In the genomic region with DNA sequence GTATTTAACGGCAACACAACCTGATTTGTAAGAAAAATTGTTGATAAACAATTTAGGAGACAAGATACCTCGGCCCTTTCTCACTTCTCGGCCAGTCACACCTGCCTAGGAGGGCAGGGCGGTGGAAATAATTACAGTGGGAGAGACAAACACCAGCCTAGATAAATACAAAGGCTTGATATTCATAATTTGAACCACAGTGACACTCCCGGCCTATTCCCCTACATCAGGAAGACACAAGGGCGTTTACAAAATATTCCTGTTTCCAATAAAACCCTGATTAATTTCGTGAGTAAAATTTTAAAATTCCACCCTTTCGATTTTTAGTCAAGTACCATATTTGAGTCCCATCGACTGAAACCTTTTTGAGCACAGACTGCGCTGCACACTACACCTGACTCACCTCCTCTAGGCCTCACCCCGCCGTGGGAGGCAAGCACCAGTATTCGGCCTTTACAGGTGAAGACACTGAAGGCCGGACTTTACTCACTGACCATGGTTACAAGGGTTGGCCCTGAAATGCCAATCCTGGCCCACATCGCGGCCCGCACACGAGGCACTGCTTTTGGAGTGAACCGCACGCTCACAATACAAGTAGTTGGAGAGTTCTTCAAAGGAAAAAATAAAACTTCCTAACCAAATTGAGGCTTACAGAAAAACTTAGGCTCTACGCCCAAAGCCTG, we compare ENCODE assay signal across 1 cellular context.
TF ChIP-seq lines count a peak whose summit lies in the region.

No MANE protein-coding gene starts in this region.

TF ChIP-seq in HepG2, 621 proteins besides CTCF, POLR2A, EP300 and RAD21 (continued from another document and continues in another):
- TF ChIP-seq, protein P1, sequence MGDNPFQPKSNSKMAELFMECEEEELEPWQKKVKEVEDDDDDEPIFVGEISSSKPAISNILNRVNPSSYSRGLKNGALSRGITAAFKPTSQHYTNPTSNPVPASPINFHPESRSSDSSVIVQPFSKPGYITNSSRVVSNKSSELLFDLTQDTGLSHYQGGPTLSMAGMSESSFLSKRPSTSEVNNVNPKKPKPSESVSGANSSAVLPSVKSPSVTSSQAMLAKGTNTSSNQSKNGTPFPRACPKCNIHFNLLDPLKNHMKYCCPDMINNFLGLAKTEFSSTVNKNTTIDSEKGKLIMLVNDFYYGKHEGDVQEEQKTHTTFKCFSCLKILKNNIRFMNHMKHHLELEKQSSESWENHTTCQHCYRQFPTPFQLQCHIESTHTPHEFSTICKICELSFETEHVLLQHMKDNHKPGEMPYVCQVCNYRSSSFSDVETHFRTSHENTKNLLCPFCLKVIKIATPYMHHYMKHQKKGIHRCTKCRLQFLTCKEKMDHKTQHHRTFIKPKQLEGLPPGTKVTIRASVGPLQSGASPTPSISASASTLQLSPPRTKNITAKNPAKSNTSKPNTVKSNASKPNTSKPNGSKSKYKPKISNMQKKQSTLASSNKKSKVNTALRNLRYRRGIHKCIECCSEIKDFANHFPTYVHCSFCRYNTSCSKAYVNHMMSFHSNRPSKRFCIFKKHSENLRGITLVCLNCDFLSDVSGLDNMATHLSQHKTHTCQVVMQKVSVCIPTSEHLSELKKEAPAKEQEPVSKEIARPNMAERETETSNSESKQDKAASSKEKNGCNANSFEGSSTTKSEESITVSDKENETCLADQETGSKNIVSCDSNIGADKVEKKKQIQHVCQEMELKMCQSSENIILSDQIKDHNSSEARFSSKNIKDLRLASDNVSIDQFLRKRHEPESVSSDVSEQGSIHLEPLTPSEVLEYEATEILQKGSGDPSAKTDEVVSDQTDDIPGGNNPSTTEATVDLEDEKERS (CRISPR knock-in tag; IDR thresholded peaks at IDR 0.05): no peak
- TF ChIP-seq U2AF1 (optimal IDR thresholded peaks at IDR 0.05; ENCODE audit: low read depth, low read length) (no peak), NR1H2 (CRISPR knock-in tag; IDR thresholded peaks at IDR 0.05; ENCODE audit: borderline replicate concordance, low read depth) (no peak), NKX3-1 (CRISPR knock-in tag; IDR thresholded peaks at IDR 0.05) (no peak; the same call in 1 of the 2 replicates), MTA3 (CRISPR knock-in tag; IDR thresholded peaks at IDR 0.05) (0 out of 2 replicates have a peak, but pooled peaks have one; percentile 1), HNF4G (IDR thresholded peaks at IDR 0.05; ENCODE audit: borderline replicate concordance, low read depth, low read length) (no peak), HNF4G (CRISPR knock-in tag; IDR thresholded peaks at IDR 0.05; ENCODE audit: borderline replicate concordance, low read depth) (no peak), ELF4 (CRISPR knock-in tag; IDR thresholded peaks at IDR 0.05; ENCODE audit: borderline replicate concordance) (no peak), TEAD3 (CRISPR knock-in tag; optimal IDR thresholded peaks at IDR 0.05; ENCODE audit: borderline replicate concordance) (peak; percentile 44), KLF6 (CRISPR knock-in tag; IDR thresholded peaks at IDR 0.05) (no peak), SMAD9 (CRISPR knock-in tag; IDR thresholded peaks at IDR 0.05) (0 out of 2 replicates have a peak, but pooled peaks have one; percentile 75), NFATC3 (CRISPR knock-in tag; IDR thresholded peaks at IDR 0.05) (0 out of 2 replicates have a peak, but pooled peaks have one; percentile 36), SIN3B (IDR thresholded peaks at IDR 0.05; ENCODE audit: low read length) (no peak), ZKSCAN5 (CRISPR knock-in tag; IDR thresholded peaks at IDR 0.05) (0 out of 2 replicates have a peak, but pooled peaks have one; percentile 39), ZNF160 (CRISPR knock-in tag; IDR thresholded peaks at IDR 0.05) (no peak), ZFP36L2 (CRISPR knock-in tag; IDR thresholded peaks at IDR 0.05) (no peak), HMGA1 (CRISPR knock-in tag; conservative IDR thresholded peaks at IDR 0.05) (no peak), HMG20B (CRISPR knock-in tag; conservative IDR thresholded peaks at IDR 0.05) (no peak), ZC3H4 (CRISPR knock-in tag; IDR thresholded peaks at IDR 0.05; ENCODE audit: borderline replicate concordance) (peak; percentile 7; the same call in 1 of the 2 replicates), ZNF619 (CRISPR knock-in tag; IDR thresholded peaks at IDR 0.05) (no peak), RORA (CRISPR knock-in tag; IDR thresholded peaks at IDR 0.05) (no peak), NAIF1 (CRISPR knock-in tag; IDR thresholded peaks at IDR 0.05; ENCODE audit: borderline replicate concordance) (0 out of 2 replicates have a peak, but pooled peaks have one; percentile 12), ZNF446 (CRISPR knock-in tag; IDR thresholded peaks at IDR 0.05) (no peak), ZNF546 (CRISPR knock-in tag; conservative IDR thresholded peaks at IDR 0.05) (no peak), KLF13 (CRISPR knock-in tag; IDR thresholded peaks at IDR 0.05) (no peak), NFIB (CRISPR knock-in tag; IDR thresholded peaks at IDR 0.05; ENCODE audit: borderline replicate concordance) (no peak), ZNF143 (CRISPR knock-in tag; IDR thresholded peaks at IDR 0.05) (no peak), NFYB (CRISPR knock-in tag; IDR thresholded peaks at IDR 0.05) (no peak), GATAD1 (CRISPR knock-in tag; IDR thresholded peaks at IDR 0.05) (no peak), MTA1 (CRISPR knock-in tag; IDR thresholded peaks at IDR 0.05; ENCODE audit: borderline replicate concordance) (no peak), NCOA2 (CRISPR knock-in tag; IDR thresholded peaks at IDR 0.05) (no peak), ZNF367 (CRISPR knock-in tag; IDR thresholded peaks at IDR 0.05; ENCODE audit: borderline replicate concordance) (no peak), ZFP41 (CRISPR knock-in tag; IDR thresholded peaks at IDR 0.05; ENCODE audit: borderline replicate concordance) (no peak), ZNF335 (CRISPR knock-in tag; IDR thresholded peaks at IDR 0.05) (no peak), ZNF34 (CRISPR knock-in tag; IDR thresholded peaks at IDR 0.05; ENCODE audit: borderline replicate concordance) (no peak), MEIS2 (CRISPR knock-in tag; IDR thresholded peaks at IDR 0.05) (no peak), REL (CRISPR knock-in tag; conservative IDR thresholded peaks at IDR 0.05) (no peak), ZNF136 (CRISPR knock-in tag; IDR thresholded peaks at IDR 0.05; ENCODE audit: low read depth) (no peak), FIP1L1 (IDR thresholded peaks at IDR 0.05; ENCODE audit: borderline replicate concordance, insufficient read depth, low read depth, low read length) (no peak)
- TF ChIP-seq, protein P2, sequence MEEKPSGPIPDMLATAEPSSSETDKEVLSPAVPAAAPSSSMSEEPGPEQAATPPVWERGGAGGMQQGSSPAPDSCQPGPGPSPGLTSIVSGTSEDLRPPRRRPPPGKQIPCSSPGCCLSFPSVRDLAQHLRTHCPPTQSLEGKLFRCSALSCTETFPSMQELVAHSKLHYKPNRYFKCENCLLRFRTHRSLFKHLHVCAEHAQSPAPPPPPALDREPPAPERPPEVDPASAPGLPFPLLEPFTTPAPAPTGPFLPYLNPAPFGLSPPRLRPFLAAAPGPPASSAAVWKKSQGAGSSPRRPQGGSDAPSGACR (CRISPR knock-in tag; IDR thresholded peaks at IDR 0.05): no peak
- TF ChIP-seq, protein P3, sequence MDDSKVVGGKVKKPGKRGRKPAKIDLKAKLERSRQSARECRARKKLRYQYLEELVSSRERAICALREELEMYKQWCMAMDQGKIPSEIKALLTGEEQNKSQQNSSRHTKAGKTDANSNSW (CRISPR knock-in tag; IDR thresholded peaks at IDR 0.05; ENCODE audit: borderline replicate concordance): no peak
- TF ChIP-seq, protein P4, sequence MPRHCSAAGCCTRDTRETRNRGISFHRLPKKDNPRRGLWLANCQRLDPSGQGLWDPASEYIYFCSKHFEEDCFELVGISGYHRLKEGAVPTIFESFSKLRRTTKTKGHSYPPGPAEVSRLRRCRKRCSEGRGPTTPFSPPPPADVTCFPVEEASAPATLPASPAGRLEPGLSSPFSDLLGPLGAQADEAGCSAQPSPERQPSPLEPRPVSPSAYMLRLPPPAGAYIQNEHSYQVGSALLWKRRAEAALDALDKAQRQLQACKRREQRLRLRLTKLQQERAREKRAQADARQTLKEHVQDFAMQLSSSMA (CRISPR knock-in tag; IDR thresholded peaks at IDR 0.05): no peak
- TF ChIP-seq, protein P5, sequence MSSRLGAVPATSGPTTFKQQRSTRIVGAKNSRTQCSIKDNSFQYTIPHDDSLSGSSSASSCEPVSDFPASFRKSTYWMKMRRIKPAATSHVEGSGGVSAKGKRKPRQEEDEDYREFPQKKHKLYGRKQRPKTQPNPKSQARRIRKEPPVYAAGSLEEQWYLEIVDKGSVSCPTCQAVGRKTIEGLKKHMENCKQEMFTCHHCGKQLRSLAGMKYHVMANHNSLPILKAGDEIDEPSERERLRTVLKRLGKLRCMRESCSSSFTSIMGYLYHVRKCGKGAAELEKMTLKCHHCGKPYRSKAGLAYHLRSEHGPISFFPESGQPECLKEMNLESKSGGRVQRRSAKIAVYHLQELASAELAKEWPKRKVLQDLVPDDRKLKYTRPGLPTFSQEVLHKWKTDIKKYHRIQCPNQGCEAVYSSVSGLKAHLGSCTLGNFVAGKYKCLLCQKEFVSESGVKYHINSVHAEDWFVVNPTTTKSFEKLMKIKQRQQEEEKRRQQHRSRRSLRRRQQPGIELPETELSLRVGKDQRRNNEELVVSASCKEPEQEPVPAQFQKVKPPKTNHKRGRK (CRISPR knock-in tag; IDR thresholded peaks at IDR 0.05): no peak
- TF ChIP-seq, protein P6, sequence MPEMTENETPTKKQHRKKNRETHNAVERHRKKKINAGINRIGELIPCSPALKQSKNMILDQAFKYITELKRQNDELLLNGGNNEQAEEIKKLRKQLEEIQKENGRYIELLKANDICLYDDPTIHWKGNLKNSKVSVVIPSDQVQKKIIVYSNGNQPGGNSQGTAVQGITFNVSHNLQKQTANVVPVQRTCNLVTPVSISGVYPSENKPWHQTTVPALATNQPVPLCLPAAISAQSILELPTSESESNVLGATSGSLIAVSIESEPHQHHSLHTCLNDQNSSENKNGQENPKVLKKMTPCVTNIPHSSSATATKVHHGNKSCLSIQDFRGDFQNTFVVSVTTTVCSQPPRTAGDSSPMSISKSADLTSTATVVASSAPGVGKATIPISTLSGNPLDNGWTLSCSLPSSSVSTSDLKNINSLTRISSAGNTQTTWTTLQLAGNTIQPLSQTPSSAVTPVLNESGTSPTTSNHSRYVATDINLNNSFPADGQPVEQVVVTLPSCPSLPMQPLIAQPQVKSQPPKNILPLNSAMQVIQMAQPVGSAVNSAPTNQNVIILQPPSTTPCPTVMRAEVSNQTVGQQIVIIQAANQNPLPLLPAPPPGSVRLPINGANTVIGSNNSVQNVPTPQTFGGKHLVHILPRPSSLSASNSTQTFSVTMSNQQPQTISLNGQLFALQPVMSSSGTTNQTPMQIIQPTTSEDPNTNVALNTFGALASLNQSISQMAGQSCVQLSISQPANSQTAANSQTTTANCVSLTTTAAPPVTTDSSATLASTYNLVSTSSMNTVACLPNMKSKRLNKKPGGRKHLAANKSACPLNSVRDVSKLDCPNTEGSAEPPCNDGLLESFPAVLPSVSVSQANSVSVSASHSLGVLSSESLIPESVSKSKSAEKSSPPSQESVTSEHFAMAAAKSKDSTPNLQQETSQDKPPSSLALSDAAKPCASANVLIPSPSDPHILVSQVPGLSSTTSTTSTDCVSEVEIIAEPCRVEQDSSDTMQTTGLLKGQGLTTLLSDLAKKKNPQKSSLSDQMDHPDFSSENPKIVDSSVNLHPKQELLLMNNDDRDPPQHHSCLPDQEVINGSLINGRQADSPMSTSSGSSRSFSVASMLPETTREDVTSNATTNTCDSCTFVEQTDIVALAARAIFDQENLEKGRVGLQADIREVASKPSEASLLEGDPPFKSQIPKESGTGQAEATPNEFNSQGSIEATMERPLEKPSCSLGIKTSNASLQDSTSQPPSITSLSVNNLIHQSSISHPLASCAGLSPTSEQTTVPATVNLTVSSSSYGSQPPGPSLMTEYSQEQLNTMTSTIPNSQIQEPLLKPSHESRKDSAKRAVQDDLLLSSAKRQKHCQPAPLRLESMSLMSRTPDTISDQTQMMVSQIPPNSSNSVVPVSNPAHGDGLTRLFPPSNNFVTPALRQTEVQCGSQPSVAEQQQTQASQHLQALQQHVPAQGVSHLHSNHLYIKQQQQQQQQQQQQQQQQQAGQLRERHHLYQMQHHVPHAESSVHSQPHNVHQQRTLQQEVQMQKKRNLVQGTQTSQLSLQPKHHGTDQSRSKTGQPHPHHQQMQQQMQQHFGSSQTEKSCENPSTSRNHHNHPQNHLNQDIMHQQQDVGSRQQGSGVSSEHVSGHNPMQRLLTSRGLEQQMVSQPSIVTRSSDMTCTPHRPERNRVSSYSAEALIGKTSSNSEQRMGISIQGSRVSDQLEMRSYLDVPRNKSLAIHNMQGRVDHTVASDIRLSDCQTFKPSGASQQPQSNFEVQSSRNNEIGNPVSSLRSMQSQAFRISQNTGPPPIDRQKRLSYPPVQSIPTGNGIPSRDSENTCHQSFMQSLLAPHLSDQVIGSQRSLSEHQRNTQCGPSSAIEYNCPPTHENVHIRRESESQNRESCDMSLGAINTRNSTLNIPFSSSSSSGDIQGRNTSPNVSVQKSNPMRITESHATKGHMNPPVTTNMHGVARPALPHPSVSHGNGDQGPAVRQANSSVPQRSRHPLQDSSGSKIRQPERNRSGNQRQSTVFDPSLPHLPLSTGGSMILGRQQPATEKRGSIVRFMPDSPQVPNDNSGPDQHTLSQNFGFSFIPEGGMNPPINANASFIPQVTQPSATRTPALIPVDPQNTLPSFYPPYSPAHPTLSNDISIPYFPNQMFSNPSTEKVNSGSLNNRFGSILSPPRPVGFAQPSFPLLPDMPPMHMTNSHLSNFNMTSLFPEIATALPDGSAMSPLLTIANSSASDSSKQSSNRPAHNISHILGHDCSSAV (CRISPR knock-in tag; IDR thresholded peaks at IDR 0.05; ENCODE audit: borderline replicate concordance): no peak
- TF ChIP-seq, protein P7, sequence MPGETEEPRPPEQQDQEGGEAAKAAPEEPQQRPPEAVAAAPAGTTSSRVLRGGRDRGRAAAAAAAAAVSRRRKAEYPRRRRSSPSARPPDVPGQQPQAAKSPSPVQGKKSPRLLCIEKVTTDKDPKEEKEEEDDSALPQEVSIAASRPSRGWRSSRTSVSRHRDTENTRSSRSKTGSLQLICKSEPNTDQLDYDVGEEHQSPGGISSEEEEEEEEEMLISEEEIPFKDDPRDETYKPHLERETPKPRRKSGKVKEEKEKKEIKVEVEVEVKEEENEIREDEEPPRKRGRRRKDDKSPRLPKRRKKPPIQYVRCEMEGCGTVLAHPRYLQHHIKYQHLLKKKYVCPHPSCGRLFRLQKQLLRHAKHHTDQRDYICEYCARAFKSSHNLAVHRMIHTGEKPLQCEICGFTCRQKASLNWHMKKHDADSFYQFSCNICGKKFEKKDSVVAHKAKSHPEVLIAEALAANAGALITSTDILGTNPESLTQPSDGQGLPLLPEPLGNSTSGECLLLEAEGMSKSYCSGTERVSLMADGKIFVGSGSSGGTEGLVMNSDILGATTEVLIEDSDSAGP (CRISPR knock-in tag; IDR thresholded peaks at IDR 0.05; ENCODE audit: borderline replicate concordance): no peak
- TF ChIP-seq, protein P8, sequence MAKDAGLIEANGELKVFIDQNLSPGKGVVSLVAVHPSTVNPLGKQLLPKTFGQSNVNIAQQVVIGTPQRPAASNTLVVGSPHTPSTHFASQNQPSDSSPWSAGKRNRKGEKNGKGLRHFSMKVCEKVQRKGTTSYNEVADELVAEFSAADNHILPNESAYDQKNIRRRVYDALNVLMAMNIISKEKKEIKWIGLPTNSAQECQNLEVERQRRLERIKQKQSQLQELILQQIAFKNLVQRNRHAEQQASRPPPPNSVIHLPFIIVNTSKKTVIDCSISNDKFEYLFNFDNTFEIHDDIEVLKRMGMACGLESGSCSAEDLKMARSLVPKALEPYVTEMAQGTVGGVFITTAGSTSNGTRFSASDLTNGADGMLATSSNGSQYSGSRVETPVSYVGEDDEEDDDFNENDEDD (CRISPR knock-in tag; IDR thresholded peaks at IDR 0.05; ENCODE audit: borderline replicate concordance): no peak
- TF ChIP-seq, protein P9, sequence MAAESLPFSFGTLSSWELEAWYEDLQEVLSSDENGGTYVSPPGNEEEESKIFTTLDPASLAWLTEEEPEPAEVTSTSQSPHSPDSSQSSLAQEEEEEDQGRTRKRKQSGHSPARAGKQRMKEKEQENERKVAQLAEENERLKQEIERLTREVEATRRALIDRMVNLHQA (CRISPR knock-in tag; IDR thresholded peaks at IDR 0.05): no peak
